2 cellular contexts compared by ENCODE assay signal in genomic region chr2:27249891-27250651, GRCh38.
A peak's percentile ranks its signal among the peaks of the same experiment; 100 is the strongest.
TF ChIP-seq lines count a peak whose summit lies in the region.

No MANE protein-coding gene starts in this region.

TF ChIP-seq in WTC11, 78 proteins besides CTCF, POLR2A, EP300 and RAD21:
- TF ChIP-seq ZNF219 (CRISPR knock-in tag; IDR thresholded peaks at IDR 0.05; ENCODE audit: borderline replicate concordance), result no peak
- TF ChIP-seq ZNF121 (CRISPR knock-in tag; IDR thresholded peaks at IDR 0.05), result peak; percentile 94; the same call in 1 of the 2 replicates
- peak; percentile 64; the same call in 1 of the 2 replicates for TF ChIP-seq FOXP1 (CRISPR knock-in tag; IDR thresholded peaks at IDR 0.05; ENCODE audit: borderline replicate concordance)
- 0 out of 2 replicates have a peak, but pooled peaks have one; percentile 61 for TF ChIP-seq TP53 (CRISPR knock-in tag; IDR thresholded peaks at IDR 0.05)
- TF ChIP-seq NR1H2 (CRISPR knock-in tag; IDR thresholded peaks at IDR 0.05), result no peak
- TF ChIP-seq NFE2L1 (CRISPR knock-in tag; IDR thresholded peaks at IDR 0.05), result 0 out of 2 replicates have a peak, but pooled peaks have one; percentile 46
- 0 out of 2 replicates have a peak, but pooled peaks have one; percentile 44 for TF ChIP-seq GTF2I (CRISPR knock-in tag; conservative IDR thresholded peaks at IDR 0.05)
- TF ChIP-seq EMX1 (CRISPR knock-in tag; IDR thresholded peaks at IDR 0.05), result 0 out of 2 replicates have a peak, but pooled peaks have one; percentile 62
- no peak for TF ChIP-seq AFF4 (CRISPR knock-in tag; IDR thresholded peaks at IDR 0.05; ENCODE audit: borderline replicate concordance)
- peak; percentile 59; the same call in 1 of the 2 replicates for TF ChIP-seq HMGXB4 (CRISPR knock-in tag; IDR thresholded peaks at IDR 0.05)
- peak; percentile 60 for TF ChIP-seq SP1 (CRISPR knock-in tag; conservative IDR thresholded peaks at IDR 0.05)
- no peak for TF ChIP-seq E2F1 (CRISPR knock-in tag; IDR thresholded peaks at IDR 0.05)
- peak; percentile 74; the same call in 1 of the 2 replicates for TF ChIP-seq MAX (CRISPR knock-in tag; IDR thresholded peaks at IDR 0.05)
- TF ChIP-seq GABPB1 (CRISPR knock-in tag; IDR thresholded peaks at IDR 0.05), result peak; percentile 51
- 0 out of 2 replicates have a peak, but pooled peaks have one; percentile 18 for TF ChIP-seq SMAD3 (CRISPR knock-in tag; IDR thresholded peaks at IDR 0.05; ENCODE audit: borderline replicate concordance)
- TF ChIP-seq ZNF423 (CRISPR knock-in tag; IDR thresholded peaks at IDR 0.05), result peak; percentile 34; the same call in 1 of the 2 replicates

TF ChIP-seq in endothelial cell of umbilical vein, 7 proteins besides CTCF, POLR2A, EP300 and RAD21:
- TF ChIP-seq POLR2AphosphoS5 (IDR thresholded peaks at IDR 0.05; ENCODE audit: insufficient read depth, low read depth, low read length), result no peak
- no peak for TF ChIP-seq GATA2 (IDR thresholded peaks at IDR 0.05; ENCODE audit: insufficient read depth, insufficient read length, low read depth, low read length)
- TF ChIP-seq EZH2 (IDR thresholded peaks at IDR 0.05; ENCODE audit: borderline replicate concordance, low read depth, low read length, severe bottlenecking), result no peak
- TF ChIP-seq MAX (IDR thresholded peaks at IDR 0.05; ENCODE audit: insufficient read depth, insufficient read length), result no peak
- no peak for TF ChIP-seq MYC (IDR thresholded peaks at IDR 0.05; ENCODE audit: low read depth, low read length)
- TF ChIP-seq JUN (IDR thresholded peaks at IDR 0.05; ENCODE audit: borderline replicate concordance, insufficient read depth, insufficient read length, low read depth), result no peak
- no peak for TF ChIP-seq FOS (IDR thresholded peaks at IDR 0.05; ENCODE audit: borderline replicate concordance, insufficient read depth, low read length)
